ENCODE assay signal across 1 cellular context in the genomic region with DNA sequence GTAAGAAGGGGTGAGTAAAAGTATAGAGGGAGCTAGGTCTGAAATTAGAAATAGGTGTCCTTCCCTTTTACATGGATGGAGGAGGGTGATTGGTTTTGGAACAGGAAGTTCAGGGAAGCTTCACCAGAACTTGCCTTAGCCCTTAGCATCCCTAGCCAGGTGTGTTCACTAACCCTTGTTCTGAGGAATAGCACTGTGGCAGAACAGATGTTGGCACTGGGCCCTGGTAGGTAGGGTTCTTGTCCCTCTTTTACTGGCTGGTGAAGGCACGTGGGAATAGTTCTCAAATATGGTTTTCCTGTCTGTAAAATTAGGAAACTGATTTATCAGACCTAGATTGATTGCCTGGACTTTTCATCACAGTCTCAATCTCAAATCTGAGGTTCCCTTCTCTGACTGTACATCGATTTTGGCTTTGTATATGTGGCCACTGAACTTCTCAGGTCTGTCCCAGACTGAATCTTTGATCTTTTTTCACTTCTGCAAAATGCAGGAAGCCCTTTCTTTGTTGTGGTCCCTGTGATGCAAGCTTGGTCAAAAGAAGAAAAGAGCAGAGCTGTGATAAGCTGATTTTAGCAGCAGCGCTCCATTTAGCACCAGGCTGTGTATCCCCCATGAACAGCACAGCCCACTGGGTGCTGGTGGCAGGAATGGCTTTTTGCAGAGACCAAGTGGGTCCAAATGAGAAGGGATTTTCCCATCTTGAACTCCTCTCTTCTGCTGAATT.
TF ChIP-seq lines count a peak whose summit lies in the region.

No MANE protein-coding gene starts in this region.

TF ChIP-seq in IMR-90, 13 proteins besides CTCF, POLR2A, EP300 and RAD21 (continued from another document):
- TF ChIP-seq, protein P1, sequence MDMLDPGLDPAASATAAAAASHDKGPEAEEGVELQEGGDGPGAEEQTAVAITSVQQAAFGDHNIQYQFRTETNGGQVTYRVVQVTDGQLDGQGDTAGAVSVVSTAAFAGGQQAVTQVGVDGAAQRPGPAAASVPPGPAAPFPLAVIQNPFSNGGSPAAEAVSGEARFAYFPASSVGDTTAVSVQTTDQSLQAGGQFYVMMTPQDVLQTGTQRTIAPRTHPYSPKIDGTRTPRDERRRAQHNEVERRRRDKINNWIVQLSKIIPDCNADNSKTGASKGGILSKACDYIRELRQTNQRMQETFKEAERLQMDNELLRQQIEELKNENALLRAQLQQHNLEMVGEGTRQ (IDR thresholded peaks at IDR 0.05; ENCODE audit: low read depth, low read length) = no peak
- no peak for TF ChIP-seq FOS (IDR thresholded peaks at IDR 0.05; ENCODE audit: low read depth, low read length)
